Comparison of ENCODE assay signal across 8 cellular contexts in genomic region chr11:34050967-34051348, GRCh38. TPM values are rescaled to one million over a fixed set of nuclear protein-coding genes. Genes with fewer than 3 reads are reported as not detected.
A peak's percentile ranks its signal among the peaks of the same experiment; 100 is the strongest.
DNase-seq lines count a peak whose midpoint lies in the region; ATAC-seq and TF ChIP-seq lines count a peak whose summit lies in the region.

No MANE protein-coding gene starts in this region.

- H3K9me3 Mint-ChIP-seq in activated naive CD4-positive, alpha-beta T cell treated with anti-CD3 and anti-CD28 coated beads, Interleukin-2, amount 10 ng/mL, durations not matched to agents 7 days and 5 days = no peaks in the 10 kb centered on the region

- ATAC-seq in GM18867 (IDR thresholded peaks at IDR 0.05; ENCODE audit: unreplicated experiment) (no peak), HG03196 (IDR thresholded peaks at IDR 0.05; ENCODE audit: unreplicated experiment) (no peak)

- TF ChIP-seq CTCF in fibroblast of mammary gland (conservative IDR thresholded peaks at IDR 0.05; ENCODE audit: control insufficient read depth, insufficient read depth, low read depth, low read length) (no peak), osteoblast (IDR thresholded peaks at IDR 0.05; ENCODE audit: extremely low read depth, low read depth, low read length) (no peak)

- H3K27me3 ChIP-seq in SJSA1 (replicated peaks) (no peaks in the 10 kb centered on the region), osteoblast (ENCODE audit: insufficient read depth, low read length) (no peaks in the 10 kb centered on the region)

- H3K9me3 ChIP-seq in SJSA1 (replicated peaks) = no peaks in the 10 kb centered on the region
- H3K9me3 ChIP-seq in osteoblast (ENCODE audit: low read depth, low read length) = no peaks in the 10 kb centered on the region

- H3K4me2 ChIP-seq in osteoblast (ENCODE audit: insufficient read depth, low read length) = peak overlapping the region; percentile 97

- peak overlapping the region; percentile 93 for H3K27ac Mint-ChIP-seq in activated naive CD4-positive, alpha-beta T cell treated with anti-CD3 and anti-CD28 coated beads, Interleukin-2, amount 10 ng/mL, durations not matched to agents 7 days and 5 days

- peaks cover 32% of the 10 kb centered on the region for H3K4me1 Mint-ChIP-seq in activated naive CD4-positive, alpha-beta T cell treated with anti-CD3 and anti-CD28 coated beads, Interleukin-2, amount 10 ng/mL, durations not matched to agents 7 days and 5 days

- peaks cover 27% of the 10 kb centered on the region for H4K20me1 ChIP-seq in osteoblast (ENCODE audit: insufficient read depth, low read length)

- H3K79me2 ChIP-seq in osteoblast (ENCODE audit: insufficient read depth, low read length) = peaks cover 38% of the 10 kb centered on the region

- H3K36me3 ChIP-seq in SJSA1 (peaks cover 42% of the 10 kb centered on the region), osteoblast (ENCODE audit: insufficient read depth, low read length) (peaks cover 11% of the 10 kb centered on the region)

- peak overlapping the region; percentile 85 for H2AFZ ChIP-seq in osteoblast (ENCODE audit: low read length)

- peaks cover 7% of the 10 kb centered on the region for H3K27me3 Mint-ChIP-seq in activated naive CD4-positive, alpha-beta T cell treated with anti-CD3 and anti-CD28 coated beads, Interleukin-2, amount 10 ng/mL, durations not matched to agents 7 days and 5 days

- peaks cover 16% of the 10 kb centered on the region for H3K4me1 ChIP-seq in SJSA1 (replicated peaks)
- H3K4me1 ChIP-seq in osteoblast (ENCODE audit: insufficient read depth, low read length) = peaks cover 20% of the 10 kb centered on the region

- H3K27ac ChIP-seq in SJSA1 (peak overlapping the region; percentile 99), osteoblast (ENCODE audit: low read depth, low read length) (peak overlapping the region; percentile 98)

- CTCF ChIA-PET in activated naive CD4-positive, alpha-beta T cell treated with anti-CD3 and anti-CD28 coated beads, Interleukin-2, amount 10 ng/mL, durations not matched to agents 7 days and 5 days (lab: Charles Lee) = interaction anchor here (0.7 to 1.8 kb wide), 4 partner anchors 9 to 64 kb away, joined by 3 to 6 read pairs (median 4); no protein-coding TSS in a partner anchor

- H3K4me3 ChIP-seq in SJSA1 = peak overlapping the region; percentile 86
- peak overlapping the region; percentile 63 for H3K4me3 ChIP-seq in fibroblast of mammary gland (ENCODE audit: control insufficient read depth, low read depth, low read length)
- peak overlapping the region; percentile 91 for H3K4me3 ChIP-seq in osteoblast (ENCODE audit: insufficient read depth, low read length)

- no peak for DNase-seq in activated naive CD4-positive, alpha-beta T cell treated with anti-CD3 and anti-CD28 coated beads, Interleukin-2, amount 10 ng/mL, durations not matched to agents 7 days and 5 days
- no peak for DNase-seq in activated naive CD4-positive, alpha-beta T cell treated with anti-CD3 and anti-CD28 coated beads, Interleukin-2, amount 50 U/mL, for 16 hours
- DNase-seq in SJSA1 (ENCODE audit: low read depth in 1 of 2, low spot score in 2 of 2) (no peak), fibroblast of mammary gland (ENCODE audit: low read depth) (peak; percentile 44), osteoblast (ENCODE audit: insufficient read length, low spot score, missing footprints) (peak; percentile 13), amniotic stem cell (lab: John Stamatoyannopoulos, UW) (no peak)

- H3K36me3 Mint-ChIP-seq in activated naive CD4-positive, alpha-beta T cell treated with anti-CD3 and anti-CD28 coated beads, Interleukin-2, amount 10 ng/mL, durations not matched to agents 7 days and 5 days = peaks cover 16% of the 10 kb centered on the region

- H3K4me3 Mint-ChIP-seq in activated naive CD4-positive, alpha-beta T cell treated with anti-CD3 and anti-CD28 coated beads, Interleukin-2, amount 10 ng/mL, durations not matched to agents 7 days and 5 days = peak overlapping the region; percentile 81

RNA-seq across cellular contexts. Expression of gene CAPRIN1, which starts 0.6 kb away (rescaled TPM):
- 126 and 193 TPM in 2 replicates for total RNA-seq in SJSA1 (2014; rRNA removed; shearing (Covaris generic))
- 225 and 235 TPM in 2 replicates for total RNA-seq in osteoblast

RNA-seq across cellular contexts. Expression of gene NAT10, which starts 54.5 kb away (rescaled TPM):
- total RNA-seq in SJSA1 (2014; rRNA removed; shearing (Covaris generic)) = 27.5 and 36.4 TPM in 2 replicates
- total RNA-seq in osteoblast = 19.4 and 20.6 TPM in 2 replicates

Comparison
In these comparisons a context has a peak if more than half of its experiments do, and no peak if none do; other contexts are left out.
1. DNase-seq: peak in fibroblast of mammary gland (single experiment) and osteoblast (single experiment); none in activated naive CD4-positive, alpha-beta T cell treated with anti-CD3 and anti-CD28 coated beads, Interleukin-2, amount 10 ng/mL, durations not matched to agents 7 days and 5 days (single experiment), activated naive CD4-positive, alpha-beta T cell treated with anti-CD3 and anti-CD28 coated beads, Interleukin-2, amount 50 U/mL, for 16 hours (single experiment), SJSA1 (0 of 2) and amniotic stem cell (single experiment).
2. Peak in every context shown above with its lines, with median percentiles within 50 percentile points of each other: H3K4me3 ChIP-seq.